ENCODE assay signal across 8 cellular contexts in the genomic region with DNA sequence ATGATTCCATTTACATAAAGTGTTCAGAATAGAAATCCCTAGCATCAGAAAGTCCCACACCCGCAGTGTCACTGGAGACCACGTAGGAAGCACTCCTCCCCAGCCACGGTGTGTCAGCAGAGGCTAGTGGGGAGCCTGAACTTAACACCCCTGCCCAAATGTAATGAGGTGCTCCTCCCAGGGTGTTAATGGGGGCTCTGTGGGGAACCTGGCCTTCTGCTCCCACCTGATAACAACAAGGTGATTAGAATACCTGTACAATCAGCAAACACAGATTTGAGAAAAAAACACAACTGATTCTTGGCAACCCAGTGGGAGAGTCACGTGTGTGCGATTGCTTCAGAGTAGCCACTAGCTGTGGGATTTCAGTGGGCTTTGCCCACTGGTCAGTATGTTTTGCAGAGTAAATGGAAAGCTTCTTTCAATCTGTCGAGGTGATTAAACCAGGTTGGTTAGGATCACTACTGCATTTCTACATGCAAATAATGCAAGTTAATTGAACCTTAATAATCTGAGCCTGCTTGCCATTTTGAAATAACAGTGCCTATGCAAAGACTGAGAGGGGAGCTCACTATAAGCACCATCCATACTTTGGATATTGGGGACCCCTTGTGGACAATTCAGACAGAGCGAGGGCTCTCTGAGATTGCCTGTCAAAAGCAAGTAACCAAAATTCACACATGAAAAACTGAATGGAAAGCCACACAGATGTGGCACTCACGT. TPM values are rescaled to one million over a fixed set of nuclear protein-coding genes. Genes with fewer than 3 reads are reported as not detected.
DNase-seq lines count a peak whose midpoint lies in the region; ATAC-seq and TF ChIP-seq lines count a peak whose summit lies in the region.

No MANE protein-coding gene starts in this region.

- H3K4me1 ChIP-seq in right lobe of liver (peaks cover 0 to 16% (median 7%) of the 10 kb centered on the region in 4 donors), thymus (ENCODE audit: control insufficient read depth, insufficient read depth, low read length) (no peaks in the 10 kb centered on the region)

- H3K27ac Mint-ChIP-seq in activated T-cell treated with anti-CD3 and anti-CD28 coated beads, Interleukin-2, amount 50 U/mL, for 24 hours = no peak overlapping the region

- H3K4me1 Mint-ChIP-seq in activated T-cell treated with anti-CD3 and anti-CD28 coated beads, Interleukin-2, amount 50 U/mL, for 24 hours (ENCODE audit: low read depth) = no peaks in the 10 kb centered on the region

- H3K4me3 ChIP-seq in choroid plexus epithelial cell (ENCODE audit: low read depth, low read length) = no peak overlapping the region
- H3K4me3 ChIP-seq in right lobe of liver = no peak overlapping the region
- H3K4me3 ChIP-seq in thymus (ENCODE audit: low read length) = no peak overlapping the region

- ATAC-seq in right lobe of liver (peak; percentile 69 to 84 (median 74)), GM21528 (IDR thresholded peaks at IDR 0.05; ENCODE audit: low FRiP score, unreplicated experiment) (no peak)

- H3K36me3 Mint-ChIP-seq in activated T-cell treated with anti-CD3 and anti-CD28 coated beads, Interleukin-2, amount 50 U/mL, for 24 hours (ENCODE audit: low read depth) = no peaks in the 10 kb centered on the region

- no peak for TF ChIP-seq POLR2A in right lobe of liver (IDR thresholded peaks at IDR 0.05)

- 31% methylated on average over 8 of the region's 8 CpGs for WGBS in right lobe of liver (ENCODE audit: insufficient coverage, low coverage, low lambda C conversion rate, missing lambda C conversion rate)
- 56% methylated on average over 8 of the region's 8 CpGs for WGBS in thymus

- no peaks in the 10 kb centered on the region for H3K9me3 Mint-ChIP-seq in activated T-cell treated with anti-CD3 and anti-CD28 coated beads, Interleukin-2, amount 50 U/mL, for 24 hours

- peak overlapping the region; percentile 39 to 66 (median 45) for H3K27ac ChIP-seq in right lobe of liver
- peak overlapping the region; percentile 18 for H3K27ac ChIP-seq in thymus (ENCODE audit: low read depth)

- H3K36me3 ChIP-seq in right lobe of liver (no peaks in the 10 kb centered on the region), thymus (ENCODE audit: control insufficient read depth, insufficient read depth) (no peaks in the 10 kb centered on the region)

- H3K27me3 Mint-ChIP-seq in activated T-cell treated with anti-CD3 and anti-CD28 coated beads, Interleukin-2, amount 50 U/mL, for 24 hours = no peaks in the 10 kb centered on the region

- no peak overlapping the region for H3K4me3 Mint-ChIP-seq in activated T-cell treated with anti-CD3 and anti-CD28 coated beads, Interleukin-2, amount 50 U/mL, for 24 hours

- intact Hi-C loops in right lobe of liver (cut with DNase I) = loop anchor here in 1 of 2 donors (10.0 kb wide), 1 partner anchor 96 kb away; no protein-coding TSS in a partner anchor

- TF ChIP-seq CTCF in choroid plexus epithelial cell (conservative IDR thresholded peaks at IDR 0.05; ENCODE audit: low read depth, low read length) (peak; percentile 89), right lobe of liver (IDR thresholded peaks at IDR 0.05) (peak; percentile 63 to 72 (median 70))

- DNase-seq in activated T-cell treated with anti-CD3 and anti-CD28 coated beads for 4 hours (peak; percentile 20), NCI-H128 (lab: John Stamatoyannopoulos, UW; ENCODE audit: unreplicated experiment) (peak; percentile 43), SKM-1 (lab: John Stamatoyannopoulos, UW; ENCODE audit: unreplicated experiment) (peak; percentile 21), choroid plexus epithelial cell (ENCODE audit: low read depth) (peak; percentile 87), right lobe of liver (no peak)
- DNase-seq in activated T-cell treated with anti-CD3 and anti-CD28 coated beads, Interleukin-2, amount 50 U/mL, for 24 hours = no peak

- no peaks in the 10 kb centered on the region for H3K27me3 ChIP-seq in right lobe of liver
- no peaks in the 10 kb centered on the region for H3K27me3 ChIP-seq in thymus (ENCODE audit: control insufficient read depth, insufficient read depth)

- H3K9me3 ChIP-seq in right lobe of liver = no peaks in the 10 kb centered on the region
- no peaks in the 10 kb centered on the region for H3K9me3 ChIP-seq in thymus (ENCODE audit: control insufficient read depth)

RNA-seq across cellular contexts. Expression of a gene that starts 20.6 kb away (rescaled TPM):
- total RNA-seq in right lobe of liver = 10 to 100 TPM; 30.7 to 65.8 (median 35.9) TPM
- polyA plus RNA-seq in thymus = 125 TPM

RNA-seq across cellular contexts. Expression of a gene that starts 20.8 kb away (rescaled TPM):
- total RNA-seq in right lobe of liver = 100 to 1,000 TPM in 3 of 6 experiments, 10 to 100 TPM in 3; 57.5 to 151 (median 90.3) TPM
- 24.3 TPM for polyA plus RNA-seq in thymus

RNA-seq across cellular contexts. Expression of a gene that starts 25.9 kb away (rescaled TPM):
- 10 to 100 TPM; 12.3 to 24.0 (median 16.3) TPM for total RNA-seq in right lobe of liver
- 18.6 TPM for polyA plus RNA-seq in thymus

RNA-seq across cellular contexts. Expression of a gene that starts 42.5 kb away (rescaled TPM):
- total RNA-seq in right lobe of liver = under 1 TPM in 1 of 6 experiments, not detected in 5; 0.04 TPM
- polyA plus RNA-seq in thymus = 0.05 TPM

RNA-seq across cellular contexts. Expression of a gene that starts 52.1 kb away (rescaled TPM):
- not detected for total RNA-seq in right lobe of liver
- not detected for polyA plus RNA-seq in thymus

Comparison
In these comparisons a context has a peak if more than half of its experiments do, and no peak if none do; other contexts are left out.
1. DNase-seq: peak in activated T-cell treated with anti-CD3 and anti-CD28 coated beads for 4 hours (single experiment), NCI-H128 (single experiment), SKM-1 (single experiment) and choroid plexus epithelial cell (single experiment); none in activated T-cell treated with anti-CD3 and anti-CD28 coated beads, Interleukin-2, amount 50 U/mL, for 24 hours (single experiment) and right lobe of liver (0 of 3).